20 cellular contexts compared by ENCODE assay signal in genomic region chr7:39051707-39052106, GRCh38.
A peak's percentile ranks its signal among the peaks of the same experiment; 100 is the strongest.
DNase-seq lines count a peak whose midpoint lies in the region; ATAC-seq, FAIRE-seq and TF ChIP-seq lines count a peak whose summit lies in the region.
"Had no signal": no experiment of that assay in that cellular context is flagged by ENCODE, and none has a peak within 500 bp of the region (broad histone marks: within the 10 kb centered on the region; RNA-seq: fewer than 3 reads in every experiment).

No MANE protein-coding gene starts in this region.

- no peak overlapping the region for H3K4me3 Mint-ChIP-seq in HFFc6
- H3K4me3 Mint-ChIP-seq: CD4-positive, alpha-beta memory T cell had no signal

- WGBS in HepG2 (ENCODE audit: low lambda C conversion rate): 16% methylated on average over 4 of the region's 4 CpGs
- WGBS in right lobe of liver (ENCODE audit: insufficient coverage, low coverage, low lambda C conversion rate, missing lambda C conversion rate): 84% methylated on average over 3 of the region's 4 CpGs

- TF ChIP-seq CTCF in HepG2 (CRISPR knock-in tag; IDR thresholded peaks at IDR 0.05): no peak
- no peak for TF ChIP-seq CTCF in right lobe of liver (IDR thresholded peaks at IDR 0.05)
- no peak for TF ChIP-seq CTCF in HFFc6 (IDR thresholded peaks at IDR 0.05)

- TF ChIP-seq POLR2A in HepG2 (IDR thresholded peaks at IDR 0.05; ENCODE audit: insufficient read depth in 1 of 2, low read depth in 2 of 2, low read length in 2 of 2): no peak
- no peak for TF ChIP-seq POLR2A in right lobe of liver (IDR thresholded peaks at IDR 0.05)

- no peaks in the 10 kb centered on the region for H3K36me3 Mint-ChIP-seq in HFFc6 (ENCODE audit: low read depth)
- H3K36me3 Mint-ChIP-seq: CD4-positive, alpha-beta memory T cell had no signal

- no peaks in the 10 kb centered on the region for H4K20me1 ChIP-seq in HepG2 (ENCODE audit: insufficient read depth, low read length)
- H4K20me1 ChIP-seq: BLaER1 had no signal

- no peak overlapping the region for H2AFZ ChIP-seq in HepG2 (ENCODE audit: low read length)

- in situ Hi-C loops in HepG2 (cut with HindIII; ENCODE audit: extremely low pct_ligation_motif_present, low pct_unique_long_range_greater_than_20kb): no loop called here

- no peak for ATAC-seq in HepG2
- ATAC-seq in right lobe of liver: no peak

- H3K4me1 Mint-ChIP-seq in HFFc6 (ENCODE audit: low read depth): no peaks in the 10 kb centered on the region
- H3K4me1 Mint-ChIP-seq: CD4-positive, alpha-beta memory T cell had no signal

- no peak for TF ChIP-seq RAD21 in HepG2 (CRISPR knock-in tag; IDR thresholded peaks at IDR 0.05)

- H3K9ac ChIP-seq in HepG2 (ENCODE audit: insufficient read depth, low read depth, low read length): no peak overlapping the region
- H3K9ac ChIP-seq: BLaER1 had no signal

- H3K4me3 ChIP-seq in HepG2 (replicated peaks in 1 of 3; ENCODE audit: insufficient read depth in 1 of 3, low read depth in 2 of 3, low read length in 3 of 3) (no peak overlapping the region), right lobe of liver (no peak overlapping the region)
- H3K4me3 ChIP-seq: BLaER1, Peyer's patch had no signal

- POLR2A ChIA-PET in HepG2 (lab: Yijun Ruan, JAX): no interaction called here

- no peak for TF ChIP-seq EP300 in HepG2 (IDR thresholded peaks at IDR 0.05; ENCODE audit: low read depth in 2 of 2, low read length in 2 of 2)
- TF ChIP-seq EP300 in HepG2 (CRISPR knock-in tag; IDR thresholded peaks at IDR 0.05; ENCODE audit: borderline replicate concordance): no peak

- H3K27ac ChIP-seq in HepG2 (ENCODE audit: extremely low read length, insufficient read depth, low read length): no peak overlapping the region
- H3K27ac ChIP-seq in right lobe of liver: no peak overlapping the region
- H3K27ac ChIP-seq: BLaER1, HL-60, Peyer's patch had no signal

- H3K27me3 ChIP-seq in HepG2 (ENCODE audit: control insufficient read depth in 1 of 2, insufficient read depth in 2 of 2, low read length in 2 of 2) (no peaks in the 10 kb centered on the region), right lobe of liver (no peaks in the 10 kb centered on the region)
- H3K27me3 ChIP-seq: BLaER1, Peyer's patch had no signal

- H3K9me3 ChIP-seq in HepG2 (ENCODE audit: low read length) (no peaks in the 10 kb centered on the region), right lobe of liver (no peaks in the 10 kb centered on the region)
- H3K9me3 ChIP-seq: Peyer's patch had no signal

- H3K79me2 ChIP-seq in HepG2 (ENCODE audit: insufficient read depth, low read length): no peaks in the 10 kb centered on the region

- peaks cover 11% of the 10 kb centered on the region for H3K9me3 Mint-ChIP-seq in HFFc6

- no peak overlapping the region for H3K4me2 ChIP-seq in HepG2 (ENCODE audit: low read depth, low read length)
- H3K4me2 ChIP-seq: BLaER1 had no signal

- DNase-seq in HepG2 (ENCODE audit: low spot score): no peak
- DNase-seq in right lobe of liver: no peak
- DNase-seq in NCI-H2081 treated with DMSO at 0.1 percent for 48 hours (lab: John Stamatoyannopoulos, UW): peak; percentile 18
- peak; percentile 47 for DNase-seq in NCI-H748 treated with DMSO at 0.1 percent for 48 hours (lab: John Stamatoyannopoulos, UW)
- DNase-seq in activated naive CD4-positive, alpha-beta T cell treated with Interleukin-2 at 50 U/mL for 16 hours: no peak
- no peak for DNase-seq in HFFc6
- DNase-seq in activated CD4-positive, alpha-beta T cell treated with anti-CD3 and anti-CD28 coated beads for 48 hours: no peak
- DNase-seq: Calu3; CD4-positive, alpha-beta memory T cell; DMS79 treated with DMSO at 0.1 percent for 48 hours; H7; IMR-90; NCI-H1436; NCI-H2171 treated with DMSO at 0.1 percent for 48 hours; NCI-H524; NK-92 treated with Interleukin-12 subunit alpha and Interleukin-12 subunit beta, amount 100 ng/mL, for 24 hours; Peyer's patch; SW 1271 had no signal

- no peaks in the 10 kb centered on the region for H3K27me3 Mint-ChIP-seq in HFFc6 (ENCODE audit: insufficient read depth)

- FAIRE-seq in HepG2 (lab: Jason Lieb, UNC): no peak

- CTCF ChIA-PET in HepG2 (lab: Yijun Ruan, JAX; ENCODE audit: low intra/inter-chr PET ratio, low total read pairs): no interaction called here

- BruUV-seq in HepG2 (replicated peaks; lab: Mats Ljungman, UMichigan): no TSS peak

- intact Hi-C loops in HepG2 (cut with micrococcal nuclease; ENCODE audit: unreplicated experiment): no loop called here
- intact Hi-C loops in right lobe of liver (cut with DNase I): no loop called here

- H3K36me3 ChIP-seq in HepG2 (replicated peaks in 1 of 2; ENCODE audit: control insufficient read depth in 1 of 2, insufficient read depth in 2 of 2, low read length in 2 of 2) (no peaks in the 10 kb centered on the region), right lobe of liver (no peaks in the 10 kb centered on the region)
- H3K36me3 ChIP-seq: BLaER1, Peyer's patch had no signal

- H3K4me1 ChIP-seq in HepG2 (ENCODE audit: insufficient read depth, low read length) (no peaks in the 10 kb centered on the region), right lobe of liver (no peaks in the 10 kb centered on the region)
- H3K4me1 ChIP-seq: BLaER1, Peyer's patch had no signal

- no peak overlapping the region for H3K27ac Mint-ChIP-seq in HFFc6
- H3K27ac Mint-ChIP-seq: CD4-positive, alpha-beta memory T cell had no signal

TF ChIP-seq in HepG2, 621 proteins besides CTCF, POLR2A, EP300 and RAD21:
- TF ChIP-seq, protein P1, sequence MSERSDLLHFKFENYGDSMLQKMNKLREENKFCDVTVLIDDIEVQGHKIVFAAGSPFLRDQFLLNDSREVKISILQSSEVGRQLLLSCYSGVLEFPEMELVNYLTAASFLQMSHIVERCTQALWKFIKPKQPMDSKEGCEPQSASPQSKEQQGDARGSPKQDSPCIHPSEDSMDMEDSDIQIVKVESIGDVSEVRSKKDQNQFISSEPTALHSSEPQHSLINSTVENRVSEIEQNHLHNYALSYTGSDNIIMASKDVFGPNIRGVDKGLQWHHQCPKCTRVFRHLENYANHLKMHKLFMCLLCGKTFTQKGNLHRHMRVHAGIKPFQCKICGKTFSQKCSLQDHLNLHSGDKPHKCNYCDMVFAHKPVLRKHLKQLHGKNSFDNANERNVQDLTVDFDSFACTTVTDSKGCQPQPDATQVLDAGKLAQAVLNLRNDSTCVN (CRISPR knock-in tag; IDR thresholded peaks at IDR 0.05; ENCODE audit: borderline replicate concordance): peak; percentile 92
- TF ChIP-seq SCMH1 (CRISPR knock-in tag; IDR thresholded peaks at IDR 0.05; ENCODE audit: borderline replicate concordance) (no peak), SP5 (CRISPR knock-in tag; IDR thresholded peaks at IDR 0.05; ENCODE audit: borderline replicate concordance, low read depth) (peak; percentile 33; the same call in 1 of the 2 replicates)
TF ChIP-seq in HepG2: peak in this region for 2.

Comparison
In these comparisons a context has a peak if more than half of its experiments do, and no peak if none do; other contexts are left out.
1. DNase-seq: peak in NCI-H2081 treated with DMSO at 0.1 percent for 48 hours (single experiment) and NCI-H748 treated with DMSO at 0.1 percent for 48 hours (single experiment); none in HepG2 (single experiment), right lobe of liver (0 of 3), activated naive CD4-positive, alpha-beta T cell treated with Interleukin-2 at 50 U/mL for 16 hours (single experiment), HFFc6 (single experiment) and activated CD4-positive, alpha-beta T cell treated with anti-CD3 and anti-CD28 coated beads for 48 hours (single experiment).